ENCODE assay signal across 10 cellular contexts in the genomic region with DNA sequence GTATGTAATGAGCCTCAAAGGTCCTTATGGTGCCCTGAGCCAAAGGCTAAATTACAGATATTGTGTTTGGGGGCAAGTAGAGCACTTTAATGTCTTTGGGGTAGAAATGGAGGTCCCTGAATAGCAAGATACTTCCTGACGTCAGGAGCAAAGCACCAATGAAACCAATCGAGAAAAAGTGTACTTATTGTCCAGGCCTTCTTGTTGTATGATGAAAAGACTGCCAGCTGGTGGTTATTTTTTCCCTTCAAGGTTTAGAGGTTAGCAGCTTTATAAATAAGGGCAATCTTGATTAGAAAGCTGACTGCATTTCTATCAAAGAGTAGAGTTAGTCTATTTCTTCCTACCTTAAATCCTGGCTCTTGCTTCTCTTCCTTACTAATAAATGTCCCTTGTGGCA.
A peak's percentile ranks its signal among the peaks of the same experiment; 100 is the strongest.
DNase-seq lines count a peak whose midpoint lies in the region; ATAC-seq, FAIRE-seq and TF ChIP-seq lines count a peak whose summit lies in the region.
"Had no signal": no experiment of that assay in that cellular context is flagged by ENCODE, and none has a peak within 500 bp of the region (broad histone marks: within the 10 kb centered on the region; RNA-seq: fewer than 3 reads in every experiment).

No MANE protein-coding gene starts in this region.

- POLR2A ChIA-PET in A549 (lab: Yijun Ruan, JAX) (no interaction called here), activated B cell treated with CpG ODN at 0.5 μM for 24 hours (lab: Charles Lee) (no interaction called here), HepG2 (lab: Yijun Ruan, JAX) (no interaction called here)

- TF ChIP-seq POLR2A in A549 (IDR thresholded peaks at IDR 0.05; ENCODE audit: low read length) (no peak), HepG2 (IDR thresholded peaks at IDR 0.05; ENCODE audit: insufficient read depth in 1 of 2, low read depth in 2 of 2, low read length in 2 of 2) (no peak)

- TF ChIP-seq RAD21 in A549 (conservative IDR thresholded peaks at IDR 0.05 in 1 of 2, IDR thresholded peaks at IDR 0.05 in 1 of 2), result no peak
- TF ChIP-seq RAD21 in HepG2 (CRISPR knock-in tag; IDR thresholded peaks at IDR 0.05), result no peak

- DNase-seq in A549 (ENCODE audit: low read depth in 1 of 2, low spot score in 1 of 2), result no peak
- DNase-seq in activated B cell treated with CpG ODN at 0.5 μM for 24 hours, result no peak
- DNase-seq in HepG2 (ENCODE audit: low spot score), result no peak
- no peak for DNase-seq in globus pallidus (ENCODE audit: low spot score)
- no peak for DNase-seq in kidney tubule cell (ENCODE audit: low spot score)
- DNase-seq: GF-D8 had no signal

- no TSS peak for BruUV-seq in HepG2 (replicated peaks; lab: Mats Ljungman, UMichigan)

- H3K27ac Mint-ChIP-seq in activated B cell treated with CpG ODN at 0.5 μM for 24 hours, result no peak overlapping the region

- CTCF ChIA-PET in A549 (lab: Yijun Ruan, JAX) (no interaction called here), activated B cell treated with CpG ODN at 0.5 μM for 24 hours (lab: Charles Lee) (no interaction called here), HepG2 (lab: Yijun Ruan, JAX; ENCODE audit: low intra/inter-chr PET ratio, low total read pairs) (no interaction called here)

- TF ChIP-seq CTCF in A549 (IDR thresholded peaks at IDR 0.05), result no peak
- no peak for TF ChIP-seq CTCF in activated B cell treated with CpG ODN at 0.5 μM for 24 hours (IDR thresholded peaks at IDR 0.05)
- no peak for TF ChIP-seq CTCF in HepG2 (CRISPR knock-in tag; IDR thresholded peaks at IDR 0.05)

- TF ChIP-seq EP300 in A549 (IDR thresholded peaks at IDR 0.05) (no peak), HepG2 (IDR thresholded peaks at IDR 0.05; ENCODE audit: low read depth in 2 of 2, low read length in 2 of 2) (no peak), HepG2 (CRISPR knock-in tag; IDR thresholded peaks at IDR 0.05; ENCODE audit: borderline replicate concordance) (no peak)

- H4K20me1 ChIP-seq in HepG2 (ENCODE audit: insufficient read depth, low read length), result no peaks in the 10 kb centered on the region

- H3K27me3 ChIP-seq in HepG2 (ENCODE audit: control insufficient read depth in 1 of 2, insufficient read depth in 2 of 2, low read length in 2 of 2), result no peaks in the 10 kb centered on the region

- H3K4me3 ChIP-seq in A549, result no peak overlapping the region
- peak overlapping the region in 2 of 3 experiments; percentile 8 to 53; a peak in 3 of 6 replicates for H3K4me3 ChIP-seq in HepG2 (replicated peaks in 1 of 3; ENCODE audit: insufficient read depth in 1 of 3, low read depth in 2 of 3, low read length in 3 of 3)

- WGBS in A549 (ENCODE audit: missing lambda C conversion rate), result 24% methylated on average over 2 of the region's 2 CpGs
- 13% methylated on average over 2 of the region's 2 CpGs for WGBS in HepG2 (ENCODE audit: low lambda C conversion rate)

- ATAC-seq in A549 (no peak), GM21390 (IDR thresholded peaks at IDR 0.05; ENCODE audit: unreplicated experiment) (peak; percentile 28), activated B cell treated with CpG ODN at 0.5 μM for 24 hours (ENCODE audit: low read depth) (no peak), HepG2 (no peak; the same call in 2 of the 3 replicates), HG03520 (IDR thresholded peaks at IDR 0.05; ENCODE audit: unreplicated experiment) (no peak), HG02840 (IDR thresholded peaks at IDR 0.05; ENCODE audit: low FRiP score, unreplicated experiment) (no peak)

- H2AFZ ChIP-seq in HepG2 (ENCODE audit: low read length), result peak overlapping the region; percentile 64

- H3K9ac ChIP-seq in HepG2 (ENCODE audit: insufficient read depth, low read depth, low read length), result no peak overlapping the region

- intact Hi-C loops in activated B cell treated with CpG ODN at 0.5 μM for 24 hours (cut with micrococcal nuclease) (no loop called here), HepG2 (cut with micrococcal nuclease; ENCODE audit: unreplicated experiment) (no loop called here)

- H3K36me3 Mint-ChIP-seq in activated B cell treated with CpG ODN at 0.5 μM for 24 hours (ENCODE audit: low read depth), result no peaks in the 10 kb centered on the region

- H3K27me3 Mint-ChIP-seq in activated B cell treated with CpG ODN at 0.5 μM for 24 hours, result no peaks in the 10 kb centered on the region

- H3K4me2 ChIP-seq in A549 (peak overlapping the region; percentile 58), HepG2 (ENCODE audit: low read depth, low read length) (peak overlapping the region; percentile 38)

- no peaks in the 10 kb centered on the region for H3K4me1 ChIP-seq in A549
- no peaks in the 10 kb centered on the region for H3K4me1 ChIP-seq in HepG2 (ENCODE audit: insufficient read depth, low read length)

- H3K36me3 ChIP-seq in HepG2 (replicated peaks in 1 of 2; ENCODE audit: control insufficient read depth in 1 of 2, insufficient read depth in 2 of 2, low read length in 2 of 2), result no peaks in the 10 kb centered on the region

- FAIRE-seq in A549 (lab: Jason Lieb, UNC) (no peak), HepG2 (lab: Jason Lieb, UNC) (no peak)
- FAIRE-seq: colon had no signal

- in situ Hi-C loops in HepG2 (cut with HindIII; ENCODE audit: extremely low pct_ligation_motif_present, low pct_unique_long_range_greater_than_20kb), result no loop called here

- H3K79me2 ChIP-seq in HepG2 (ENCODE audit: insufficient read depth, low read length), result no peaks in the 10 kb centered on the region

- H3K9me3 Mint-ChIP-seq in activated B cell treated with CpG ODN at 0.5 μM for 24 hours, result no peaks in the 10 kb centered on the region

- H3K4me3 Mint-ChIP-seq in activated B cell treated with CpG ODN at 0.5 μM for 24 hours, result peak overlapping the region; percentile 82

- H3K9me3 ChIP-seq in A549, result no peaks in the 10 kb centered on the region
- no peaks in the 10 kb centered on the region for H3K9me3 ChIP-seq in HepG2 (ENCODE audit: low read length)

- H3K27ac ChIP-seq in A549, result no peak overlapping the region
- no peak overlapping the region for H3K27ac ChIP-seq in HepG2 (ENCODE audit: extremely low read length, insufficient read depth, low read length)

- H3K4me1 Mint-ChIP-seq in activated B cell treated with CpG ODN at 0.5 μM for 24 hours, result peaks cover 12% of the 10 kb centered on the region

TF ChIP-seq in A549, 52 proteins besides CTCF, POLR2A, EP300 and RAD21 (continues in another document):
- TF ChIP-seq SREBF2 (IDR thresholded peaks at IDR 0.05) (no peak), MAFK (IDR thresholded peaks at IDR 0.05; ENCODE audit: partially characterized antibody) (no peak), FOSB (CRISPR knock-in tag; IDR thresholded peaks at IDR 0.05) (no peak), SMC3 (IDR thresholded peaks at IDR 0.05) (no peak), NPAS2 (CRISPR knock-in tag; IDR thresholded peaks at IDR 0.05; ENCODE audit: borderline replicate concordance) (no peak), HMGXB4 (CRISPR knock-in tag; IDR thresholded peaks at IDR 0.05; ENCODE audit: borderline replicate concordance) (no peak), USF2 (IDR thresholded peaks at IDR 0.05) (no peak), EHMT2 (IDR thresholded peaks at IDR 0.05; ENCODE audit: low read depth) (no peak)

TF ChIP-seq in HepG2, 621 proteins besides CTCF, POLR2A, EP300 and RAD21:
- TF ChIP-seq, protein P1, sequence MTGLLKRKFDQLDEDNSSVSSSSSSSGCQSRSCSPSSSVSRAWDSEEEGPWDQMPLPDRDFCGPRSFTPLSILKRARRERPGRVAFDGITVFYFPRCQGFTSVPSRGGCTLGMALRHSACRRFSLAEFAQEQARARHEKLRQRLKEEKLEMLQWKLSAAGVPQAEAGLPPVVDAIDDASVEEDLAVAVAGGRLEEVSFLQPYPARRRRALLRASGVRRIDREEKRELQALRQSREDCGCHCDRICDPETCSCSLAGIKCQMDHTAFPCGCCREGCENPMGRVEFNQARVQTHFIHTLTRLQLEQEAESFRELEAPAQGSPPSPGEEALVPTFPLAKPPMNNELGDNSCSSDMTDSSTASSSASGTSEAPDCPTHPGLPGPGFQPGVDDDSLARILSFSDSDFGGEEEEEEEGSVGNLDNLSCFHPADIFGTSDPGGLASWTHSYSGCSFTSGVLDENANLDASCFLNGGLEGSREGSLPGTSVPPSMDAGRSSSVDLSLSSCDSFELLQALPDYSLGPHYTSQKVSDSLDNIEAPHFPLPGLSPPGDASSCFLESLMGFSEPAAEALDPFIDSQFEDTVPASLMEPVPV (CRISPR knock-in tag; IDR thresholded peaks at IDR 0.05), result no peak
- no peak for TF ChIP-seq ELF3 (CRISPR knock-in tag; IDR thresholded peaks at IDR 0.05)
- no peak for TF ChIP-seq PRMT3 (CRISPR knock-in tag; IDR thresholded peaks at IDR 0.05; ENCODE audit: borderline replicate concordance, low read depth)
